In the genomic region with DNA sequence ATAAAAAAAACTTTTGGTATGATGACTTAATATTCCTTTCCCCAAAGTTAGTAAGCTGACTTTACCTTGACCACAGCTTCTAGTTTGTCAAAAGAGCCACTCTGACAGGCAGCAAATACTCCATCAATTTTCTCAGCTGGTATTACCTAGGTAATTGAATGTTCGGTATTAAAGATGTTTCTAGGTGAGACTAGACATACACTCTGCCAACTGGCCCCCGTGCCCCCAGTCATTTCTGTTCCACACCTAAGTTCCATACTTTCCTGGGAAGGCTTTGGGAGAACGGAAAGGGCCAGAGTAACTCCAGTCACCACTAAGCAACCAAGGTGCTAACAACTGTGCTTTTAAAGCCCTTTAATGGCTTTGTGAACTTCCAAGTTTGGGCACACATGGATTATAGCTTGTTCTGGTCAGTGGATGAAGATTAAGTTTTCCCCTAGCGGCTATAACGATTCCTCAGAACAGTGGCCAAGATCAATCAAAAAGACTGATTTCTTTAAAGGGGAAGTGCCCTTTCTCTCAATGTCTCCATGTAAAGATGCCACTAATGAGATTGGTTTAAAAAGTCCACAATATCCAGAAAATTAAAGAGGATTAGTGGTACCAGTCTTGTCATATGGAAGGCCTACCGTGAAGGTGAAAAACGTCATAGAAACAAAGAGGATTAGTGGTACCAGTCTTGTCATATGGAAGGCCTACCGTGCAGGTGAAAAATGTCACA, we compare ENCODE assay signal across 8 cellular contexts. TPM values are rescaled to one million over a fixed set of nuclear protein-coding genes. Genes with fewer than 3 reads are reported as not detected.
DNase-seq lines count a peak whose midpoint lies in the region; ATAC-seq and TF ChIP-seq lines count a peak whose summit lies in the region.

No MANE protein-coding gene starts in this region.

- H3K4me3 Mint-ChIP-seq in Calu3 (ENCODE audit: low read depth, unreplicated experiment): no peak overlapping the region

- peak overlapping the region; percentile 98 for H3K27ac Mint-ChIP-seq in Calu3 (ENCODE audit: unreplicated experiment)

- peak; percentile 34 to 45 for ATAC-seq in right cardiac atrium
- no peak for ATAC-seq in HG02973 (IDR thresholded peaks at IDR 0.05; ENCODE audit: unreplicated experiment)
- ATAC-seq in HG02678 (IDR thresholded peaks at IDR 0.05; ENCODE audit: unreplicated experiment): no peak

- H3K4me1 Mint-ChIP-seq in Calu3 (ENCODE audit: low read depth, unreplicated experiment): peaks cover 37% of the 10 kb centered on the region

- peaks cover 90% of the 10 kb centered on the region for H3K36me3 ChIP-seq in WERI-Rb-1

- peaks cover 88% of the 10 kb centered on the region for H3K36me3 Mint-ChIP-seq in Calu3 (ENCODE audit: insufficient read depth, unreplicated experiment)

- TF ChIP-seq CTCF in Calu3 (IDR thresholded peaks at IDR 0.05; ENCODE audit: unreplicated experiment) (no peak), WERI-Rb-1 (IDR thresholded peaks at IDR 0.05; ENCODE audit: low read depth, low read length) (no peak)

- CTCF ChIA-PET in Calu3 (lab: Charles Lee): interaction anchor here (0.7 to 1.1 kb wide), 3 partner anchors 37 to 214 kb away, joined by 3 read pairs; no protein-coding TSS in a partner anchor

- peaks cover 5% of the 10 kb centered on the region for H3K4me1 ChIP-seq in right cardiac atrium (ENCODE audit: control insufficient read depth, insufficient read depth, low read length)

- H3K4me3 ChIP-seq in WERI-Rb-1 (ENCODE audit: low read depth, low read length): no peak overlapping the region
- no peak overlapping the region for H3K4me3 ChIP-seq in right cardiac atrium (ENCODE audit: low read length)

- H3K27me3 Mint-ChIP-seq in Calu3 (ENCODE audit: unreplicated experiment): no peaks in the 10 kb centered on the region

- H3K27me3 ChIP-seq in WERI-Rb-1 (ENCODE audit: insufficient read depth, low read depth, severe bottlenecking): no peaks in the 10 kb centered on the region
- H3K27me3 ChIP-seq in right cardiac atrium (ENCODE audit: control insufficient read depth, insufficient read depth): no peaks in the 10 kb centered on the region

- H3K9me3 ChIP-seq in WERI-Rb-1 (ENCODE audit: severe bottlenecking): no peaks in the 10 kb centered on the region
- H3K9me3 ChIP-seq in right cardiac atrium (ENCODE audit: control insufficient read depth, low read length): no peaks in the 10 kb centered on the region

- H3K27ac ChIP-seq in WERI-Rb-1 (peak overlapping the region; percentile 7; the same call in 1 of the 2 replicates), right cardiac atrium (ENCODE audit: low read length) (no peak overlapping the region)

- no peak for DNase-seq in Calu3
- peak; percentile 65 for DNase-seq in HT-29 (ENCODE audit: low spot score)
- DNase-seq in WERI-Rb-1: peak; percentile 11
- DNase-seq in right cardiac atrium: no peak
- DNase-seq in COLO829 (ENCODE audit: low spot score): no peak
- no peak for DNase-seq in AG08396 (ENCODE audit: low spot score)

- BruUV-seq in Calu3 (replicated peaks; lab: Mats Ljungman, UMichigan): no TSS peak

- H3K9me3 Mint-ChIP-seq in Calu3 (ENCODE audit: low read depth, unreplicated experiment): no peaks in the 10 kb centered on the region

- WGBS in right cardiac atrium: 66% methylated on average over 8 of the region's 8 CpGs

- intact Hi-C loops in Calu3 (cut with micrococcal nuclease; ENCODE audit: unreplicated experiment): no loop called here
- intact Hi-C loops in right cardiac atrium (cut with DNase I): no loop called here

RNA-seq across cellular contexts. Expression of gene EIF4A2, which starts 7.0 kb away (rescaled TPM):
- total RNA-seq in Calu3 (2022) (593 and 650 TPM in 2 replicates), right cardiac atrium (100 to 1,000 TPM; 252 to 436 (median 397) TPM)
- total RNA-seq in HT-29 (2014; rRNA removed; shearing (Covaris generic)): 189 and 213 TPM in 2 replicates
- 378 TPM for polyA plus RNA-seq in right cardiac atrium

RNA-seq across cellular contexts. Expression of gene RFC4, which starts 15.9 kb away (rescaled TPM):
- total RNA-seq in Calu3 (2022) (94.8 and 107 TPM in 2 replicates), right cardiac atrium (10 to 100 TPM in 2 of 4 donors, 1 to 10 TPM in 2; 7.2 to 13.6 (median 10.4) TPM)
- 23.6 and 38.0 TPM in 2 replicates for total RNA-seq in HT-29 (2014; rRNA removed; shearing (Covaris generic))
- 10.0 TPM for polyA plus RNA-seq in right cardiac atrium

RNA-seq across cellular contexts. Expression of gene ADIPOQ, which starts 52.1 kb away (rescaled TPM):
- total RNA-seq in Calu3 (2022): not detected in 2 replicates
- not detected in 2 replicates for total RNA-seq in HT-29 (2014; rRNA removed; shearing (Covaris generic))
- 10 to 100 TPM in 1 of 4 donors, 1 to 10 TPM in 1, under 1 TPM in 2; 0.28 to 24.2 (median 0.73) TPM for total RNA-seq in right cardiac atrium
- polyA plus RNA-seq in right cardiac atrium: 9.3 TPM

Comparison
In these comparisons a context has a peak if more than half of its experiments do, and no peak if none do; other contexts are left out.
1. DNase-seq: peak in HT-29 (single experiment) and WERI-Rb-1 (single experiment); none in Calu3 (single experiment), right cardiac atrium (0 of 3), COLO829 (single experiment) and AG08396 (single experiment).
2. ATAC-seq: peak in right cardiac atrium (2 of 2); none in HG02973 (single experiment) and HG02678 (single experiment).